In genomic region chr7:148262721-148263229, GRCh38 we compare ENCODE assay signal across 8 cellular contexts.
A peak's percentile ranks its signal among the peaks of the same experiment; 100 is the strongest.
DNase-seq lines count a peak whose midpoint lies in the region; ATAC-seq and TF ChIP-seq lines count a peak whose summit lies in the region.

No MANE protein-coding gene starts in this region.

- H3K27ac ChIP-seq in gastroesophageal sphincter: no peak overlapping the region
- no peak overlapping the region for H3K27ac ChIP-seq in osteoblast (ENCODE audit: low read depth, low read length)
- no peak overlapping the region for H3K27ac ChIP-seq in thoracic aorta

- TF ChIP-seq POLR2A in gastroesophageal sphincter (IDR thresholded peaks at IDR 0.05): no peak

- peaks cover 0 to 30% (median 8%) of the 10 kb centered on the region in 3 donors for H3K4me1 ChIP-seq in gastroesophageal sphincter
- H3K4me1 ChIP-seq in osteoblast (ENCODE audit: insufficient read depth, low read length): no peaks in the 10 kb centered on the region
- peaks cover 0 to 2% of the 10 kb centered on the region in 2 donors for H3K4me1 ChIP-seq in thoracic aorta (ENCODE audit: control insufficient read depth in 1 of 2, low read depth in 2 of 2)

- H4K20me1 ChIP-seq in osteoblast (ENCODE audit: insufficient read depth, low read length): no peaks in the 10 kb centered on the region

- H3K9me3 ChIP-seq in gastroesophageal sphincter (no peaks in the 10 kb centered on the region), osteoblast (ENCODE audit: low read depth, low read length) (no peaks in the 10 kb centered on the region), thoracic aorta (no peaks in the 10 kb centered on the region)

- peak overlapping the region; percentile 9 for H2AFZ ChIP-seq in osteoblast (ENCODE audit: low read length)

- peak; percentile 82 for ATAC-seq in GM19463 (IDR thresholded peaks at IDR 0.05; ENCODE audit: unreplicated experiment)
- ATAC-seq in gastroesophageal sphincter: peak; percentile 75
- no peak for ATAC-seq in thoracic aorta (ENCODE audit: insufficient number of reproducible peaks, low FRiP score, low read depth)

- H3K36me3 ChIP-seq in gastroesophageal sphincter: no peaks in the 10 kb centered on the region
- H3K36me3 ChIP-seq in osteoblast (ENCODE audit: insufficient read depth, low read length): no peaks in the 10 kb centered on the region
- H3K36me3 ChIP-seq in thoracic aorta: no peaks in the 10 kb centered on the region

- H3K27me3 ChIP-seq in gastroesophageal sphincter (no peaks in the 10 kb centered on the region), osteoblast (ENCODE audit: insufficient read depth, low read length) (no peaks in the 10 kb centered on the region), thoracic aorta (replicated peaks; ENCODE audit: insufficient read depth) (no peaks in the 10 kb centered on the region)

- peak overlapping the region; percentile 44 for H3K4me2 ChIP-seq in osteoblast (ENCODE audit: insufficient read depth, low read length)

- TF ChIP-seq CTCF in gastroesophageal sphincter (IDR thresholded peaks at IDR 0.05) (peak; percentile 78 to 95 (median 91)), osteoblast (IDR thresholded peaks at IDR 0.05; ENCODE audit: extremely low read depth, low read depth, low read length) (peak; percentile 94), thoracic aorta (IDR thresholded peaks at IDR 0.05) (peak; percentile 92)

- no peaks in the 10 kb centered on the region for H3K79me2 ChIP-seq in osteoblast (ENCODE audit: insufficient read depth, low read length)

- H3K4me3 ChIP-seq in gastroesophageal sphincter (no peak overlapping the region), osteoblast (ENCODE audit: insufficient read depth, low read length) (peak overlapping the region; percentile 31), thoracic aorta (peak overlapping the region; percentile 46)

- no peak for TF ChIP-seq EP300 in gastroesophageal sphincter (IDR thresholded peaks at IDR 0.05)

- DNase-seq in COLO829 (ENCODE audit: low spot score) (peak; percentile 50), HT1080 (ENCODE audit: low read depth) (peak; percentile 46), RPMI7951 (ENCODE audit: low read depth) (peak; percentile 42), osteoblast (ENCODE audit: insufficient read length, low spot score, missing footprints) (peak; percentile 92), thoracic aorta (ENCODE audit: low spot score) (peak; percentile 16)
- peak; percentile 43 for DNase-seq in activated effector memory CD4-positive, alpha-beta T cell treated with Interleukin-2 at 50 U/mL for 16 hours

- 10 to 11% methylated on average over 8 to 10 of the region's 18 CpGs for WGBS in gastroesophageal sphincter (ENCODE audit: low coverage in 1 of 2), 2 donors

Comparison
In these comparisons a context has a peak if more than half of its experiments do, and no peak if none do; other contexts are left out.
1. DNase-seq: peak in every context shown above with its lines; median percentile 92 in osteoblast; 50 in COLO829; 46 in HT1080; 43 in activated effector memory CD4-positive, alpha-beta T cell treated with Interleukin-2 at 50 U/mL for 16 hours; 42 in RPMI7951; 16 in thoracic aorta.
2. H3K4me3 ChIP-seq: peak in osteoblast (single experiment) and thoracic aorta (single experiment); none in gastroesophageal sphincter (0 of 2).
3. Peak in every context shown above with its lines, with median percentiles within 50 percentile points of each other: CTCF ChIP-seq.